ENCODE assay signal across 8 cellular contexts in the genomic region with DNA sequence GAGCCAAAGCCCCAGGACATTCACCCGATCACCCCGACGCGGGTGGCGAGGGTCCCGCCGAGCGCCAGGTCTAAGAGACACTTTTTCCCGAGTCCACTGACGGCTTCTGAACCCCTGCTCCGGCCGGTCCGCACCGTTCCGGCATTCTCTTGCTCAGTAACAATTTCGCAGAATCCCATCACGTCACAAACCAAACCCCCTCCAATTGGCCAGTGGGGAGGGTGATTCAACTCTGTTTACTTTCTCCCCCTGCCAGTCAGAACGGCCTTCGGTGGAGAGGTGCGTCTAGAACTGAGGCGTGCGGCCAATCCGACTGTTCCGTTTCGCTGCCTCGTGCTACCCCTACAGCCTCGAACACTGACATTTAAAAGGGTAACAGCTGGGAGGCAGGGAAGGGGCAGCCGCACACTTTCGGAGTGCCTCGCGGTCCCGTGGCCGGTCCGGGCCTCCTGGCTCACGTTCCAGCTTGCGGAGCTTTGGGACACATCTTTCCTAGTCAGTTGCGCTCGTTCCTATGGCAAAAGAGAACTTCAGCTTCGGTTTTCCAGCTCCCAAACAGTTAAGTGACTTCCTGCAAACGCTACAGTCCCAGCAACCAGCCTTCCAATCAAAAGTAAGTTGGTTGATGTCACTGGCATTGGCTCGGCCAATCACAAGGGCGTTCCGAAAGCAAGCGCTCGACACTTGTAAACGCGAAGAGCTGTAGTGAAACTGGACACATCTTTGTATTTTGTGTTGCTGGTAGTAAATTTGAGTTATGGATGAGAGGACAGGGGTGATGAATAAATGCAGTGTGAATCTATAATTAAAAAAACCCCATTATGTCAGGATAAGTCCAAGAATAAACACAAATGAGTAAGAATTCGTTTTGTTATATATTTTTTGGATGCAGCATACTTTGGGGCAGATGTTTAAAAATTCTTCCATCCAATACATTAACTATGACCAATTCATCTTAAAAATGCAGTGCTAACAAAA. TPM values are rescaled to one million over a fixed set of nuclear protein-coding genes. Genes with fewer than 3 reads are reported as not detected.
DNase-seq lines count a peak whose midpoint lies in the region; ATAC-seq and TF ChIP-seq lines count a peak whose summit lies in the region.

A gene (minus strand): TSS at position 860 of the 978 bp plus-strand sequence. CDS start 1,294 bp downstream, outside the sequence.

- H3K27me3 Mint-ChIP-seq in T-helper 1 cell treated with Interleukin-12 subunit alpha and Interleukin-12 subunit beta and Interleukin-4 antibody, amounts not matched to agents 30 μg/mL and 1 μg/mL, for 36 hours (ENCODE audit: low read depth): no peaks in the 10 kb centered on the region
- H3K27me3 Mint-ChIP-seq in type B pancreatic cell: peaks cover 11% of the 10 kb centered on the region

- peak within 1 kb of the TSS; percentile 100 for H3K27ac Mint-ChIP-seq in T-helper 1 cell treated with Interleukin-12 subunit alpha and Interleukin-12 subunit beta and Interleukin-4 antibody, amounts not matched to agents 30 μg/mL and 1 μg/mL, for 36 hours
- H3K27ac Mint-ChIP-seq in type B pancreatic cell: peak within 1 kb of the TSS; percentile 100

- H3K4me1 Mint-ChIP-seq in T-helper 1 cell treated with Interleukin-12 subunit alpha and Interleukin-12 subunit beta and Interleukin-4 antibody, amounts not matched to agents 30 μg/mL and 1 μg/mL, for 36 hours (ENCODE audit: low read depth): peaks cover 46% of the 10 kb centered on the region
- H3K4me1 Mint-ChIP-seq in type B pancreatic cell (ENCODE audit: unreplicated experiment): peaks cover 31% of the 10 kb centered on the region

- no peaks in the 10 kb centered on the region for H3K9me3 Mint-ChIP-seq in T-helper 1 cell treated with Interleukin-12 subunit alpha and Interleukin-12 subunit beta and Interleukin-4 antibody, amounts not matched to agents 30 μg/mL and 1 μg/mL, for 36 hours
- no peaks in the 10 kb centered on the region for H3K9me3 Mint-ChIP-seq in type B pancreatic cell

- H3K4me3 Mint-ChIP-seq in T-helper 1 cell treated with Interleukin-12 subunit alpha and Interleukin-12 subunit beta and Interleukin-4 antibody, amounts not matched to agents 30 μg/mL and 1 μg/mL, for 36 hours: peak within 1 kb of the TSS; percentile 96
- H3K4me3 Mint-ChIP-seq in type B pancreatic cell: peak within 1 kb of the TSS; percentile 99

- peak; percentile 46 to 92 (median 90) for DNase-seq in NCI-H1417 (lab: John Stamatoyannopoulos, UW)
- peak; percentile 99 for DNase-seq in amniotic epithelial cell (ENCODE audit: low read depth)
- peak; percentile 93 to 97 (median 95) for DNase-seq in heart left ventricle
- DNase-seq in posterior cingulate gyrus: peak; percentile 86 to 99 (median 91)
- DNase-seq in type B pancreatic cell (ENCODE audit: extremely low spot score, unreplicated experiment): peak; percentile 84

- peaks cover 3% of the 10 kb centered on the region for H3K36me3 Mint-ChIP-seq in T-helper 1 cell treated with Interleukin-12 subunit alpha and Interleukin-12 subunit beta and Interleukin-4 antibody, amounts not matched to agents 30 μg/mL and 1 μg/mL, for 36 hours (ENCODE audit: low read depth)
- no peaks in the 10 kb centered on the region for H3K36me3 Mint-ChIP-seq in type B pancreatic cell

- peak within 1 kb of the TSS; percentile 98 to 100 (median 100) for H3K27ac ChIP-seq in heart left ventricle

- ATAC-seq in HG02678 (IDR thresholded peaks at IDR 0.05; ENCODE audit: unreplicated experiment) (peak; percentile 67), heart left ventricle (peak; percentile 77 to 82 (median 80))

- H3K4me3 ChIP-seq in GM12875 (ENCODE audit: low read depth, low read length) (peak within 1 kb of the TSS; percentile 48), heart left ventricle (peak within 1 kb of the TSS; percentile 76 to 99 (median 90))

- H3K4me1 ChIP-seq in heart left ventricle: peaks cover 10 to 64% (median 53%) of the 10 kb centered on the region in 12 donors

- H3K27me3 ChIP-seq in heart left ventricle: no peaks in the 10 kb centered on the region

- intact Hi-C loops in heart left ventricle (cut with DNase I) (loop anchor here in 7 of 10 donors (1.0 to 10.0 kb wide), 6 partner anchors 62 to 1951 kb away; a partner anchor contains a TSS), posterior cingulate gyrus (cut with DNase I) (loop anchor here (2.0 to 5.0 kb wide), 2 partner anchors 21 to 742 kb away; a partner anchor contains a TSS)

- WGBS in heart left ventricle, 4 donors: 0 to 1% (median 0%) methylated on average over 41 to 48 of the region's 48 CpGs

- TF ChIP-seq CTCF in GM12875 (IDR thresholded peaks at IDR 0.05; ENCODE audit: borderline replicate concordance, insufficient read depth, low read depth, low read length) (no peak), heart left ventricle (IDR thresholded peaks at IDR 0.05) (no peak), type B pancreatic cell (conservative IDR thresholded peaks at IDR 0.05) (no peak)

- no peaks in the 10 kb centered on the region for H3K9me3 ChIP-seq in heart left ventricle

- H3K36me3 ChIP-seq in heart left ventricle: no peaks in the 10 kb centered on the region

- peak; percentile 48 to 97 for TF ChIP-seq POLR2A in heart left ventricle (IDR thresholded peaks at IDR 0.05)

RNA-seq across cellular contexts. Expression of the gene that starts here (rescaled TPM):
- total RNA-seq in heart left ventricle (10 to 100 TPM; 28.7 to 74.8 (median 46.0) TPM), type B pancreatic cell (ENCODE audit: low replicate concordance) (16.7 and 21.6 TPM in 2 replicates)
- polyA plus RNA-seq in heart left ventricle: 10 to 100 TPM; 25.8 to 53.6 TPM

Comparison
In these comparisons a context has a peak if more than half of its experiments do, and no peak if none do; other contexts are left out.
1. Peak in every context shown above with its lines: DNase-seq, ATAC-seq, H3K4me3 ChIP-seq and H3K27ac ChIP-seq.